ENCODE assay signal across 29 cellular contexts in the genomic region with DNA sequence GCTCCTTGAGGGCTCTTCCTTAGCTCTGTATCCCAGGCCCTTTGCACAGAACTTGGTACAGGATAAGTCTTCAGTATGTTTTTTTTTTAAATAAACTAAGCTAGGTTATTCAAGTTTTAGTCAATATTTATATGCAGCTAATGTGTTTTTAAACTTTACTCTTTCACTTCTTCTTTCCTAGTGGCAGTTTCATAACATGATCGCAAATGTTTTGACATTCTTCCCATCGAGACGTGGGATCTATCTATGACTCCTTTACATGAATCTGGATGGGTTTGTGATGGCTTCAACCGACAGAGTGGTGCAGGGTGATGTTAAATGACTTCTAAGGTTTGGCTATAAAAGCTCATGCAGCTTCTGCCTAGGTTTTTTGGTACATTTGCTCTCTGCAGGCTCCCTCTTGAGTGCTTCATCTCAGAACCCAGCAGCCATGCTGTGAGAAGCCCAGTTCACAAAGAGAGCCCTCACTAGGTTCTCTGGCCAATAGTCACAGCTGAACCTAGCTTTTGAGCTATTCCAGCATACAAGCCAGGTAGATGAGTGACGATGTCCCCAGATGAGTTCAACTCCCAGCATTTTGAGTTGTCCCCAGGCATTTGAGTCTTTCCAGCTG.
DNase-seq lines count a peak whose midpoint lies in the region; ATAC-seq and TF ChIP-seq lines count a peak whose summit lies in the region.
"Had no signal": no experiment of that assay in that cellular context is flagged by ENCODE, and none has a peak within 500 bp of the region (broad histone marks: within the 10 kb centered on the region; RNA-seq: fewer than 3 reads in every experiment).

No MANE protein-coding gene starts in this region.

- ATAC-seq in GM18909 (IDR thresholded peaks at IDR 0.05; ENCODE audit: poor library complexity, unreplicated experiment) = peak; percentile 59
- ATAC-seq in HG03432 (IDR thresholded peaks at IDR 0.05; ENCODE audit: unreplicated experiment) = peak; percentile 69
- ATAC-seq in GM21526 (IDR thresholded peaks at IDR 0.05; ENCODE audit: low FRiP score, unreplicated experiment) = no peak
- ATAC-seq: activated T-helper 17 cell treated with anti-CD3 and anti-CD28 coated beads, Interleukin-2, amount 50 U/mL, for 72 hours; left lobe of liver; naive thymus-derived CD8-positive, alpha-beta T cell; psoas muscle; stimulated activated effector memory CD8-positive, alpha-beta T cell treated with anti-CD3 and anti-CD28 coated beads, Interleukin-12 subunit alpha, Interleukin-12 subunit beta, amount 100 ng/mL, for 72 hours had no signal

- POLR2A ChIA-PET in RWPE1 (lab: Yijun Ruan, JAX; ENCODE audit: low non-redundant PET) = no interaction called here

- no peaks in the 10 kb centered on the region for H4K20me1 ChIP-seq in OCI-LY3 (ENCODE audit: insufficient read depth, low read length)

- H3K27ac ChIP-seq in OCI-LY3 (ENCODE audit: low read length) (peak overlapping the region; percentile 11; the same call in 1 of the 2 replicates), RWPE1 (no peak overlapping the region)
- H3K27ac ChIP-seq: Peyer's patch, psoas muscle, sigmoid colon, upper lobe of left lung had no signal

- peaks cover 57% of the 10 kb centered on the region for H3K27me3 Mint-ChIP-seq in activated T-cell treated with anti-CD3 and anti-CD28 coated beads, Interleukin-2, amount 50 U/mL, for 24 hours

- no peak overlapping the region for H3K9ac ChIP-seq in OCI-LY3 (ENCODE audit: low read length)

- CTCF ChIA-PET in RWPE1 (lab: Yijun Ruan, JAX) = interaction anchor here (0.6 to 1.4 kb wide), 2 partner anchors 8 to 521 kb away, joined by 3 to 7 read pairs; no protein-coding TSS in a partner anchor

- H3K4me1 Mint-ChIP-seq in activated T-cell treated with anti-CD3 and anti-CD28 coated beads, Interleukin-2, amount 50 U/mL, for 24 hours (ENCODE audit: low read depth) = no peaks in the 10 kb centered on the region
- H3K4me1 Mint-ChIP-seq: activated naive CD4-positive, alpha-beta T cell treated with anti-CD3 and anti-CD28 coated beads, Interleukin-2, amount 50 U/mL, for 24 hours; activated T-helper 17 cell treated with anti-CD3 and anti-CD28 coated beads, Interleukin-2, amount 50 U/mL, for 72 hours; stimulated activated effector memory CD8-positive, alpha-beta T cell treated with anti-CD3 and anti-CD28 coated beads, Interleukin-12 subunit alpha, Interleukin-12 subunit beta, amount 100 ng/mL, for 72 hours had no signal

- no peaks in the 10 kb centered on the region for H3K36me3 Mint-ChIP-seq in activated T-cell treated with anti-CD3 and anti-CD28 coated beads, Interleukin-2, amount 50 U/mL, for 24 hours (ENCODE audit: low read depth)
- H3K36me3 Mint-ChIP-seq: activated CD4-positive, alpha-beta memory T cell treated with anti-CD3 and anti-CD28 coated beads for 36 hours; stimulated activated effector memory CD8-positive, alpha-beta T cell treated with anti-CD3 and anti-CD28 coated beads, Interleukin-12 subunit alpha, Interleukin-12 subunit beta, amount 100 ng/mL, for 72 hours had no signal

- peaks cover 6% of the 10 kb centered on the region; the same call in 1 of the 2 replicates for H3K27me3 ChIP-seq in OCI-LY3 (ENCODE audit: low read depth, low read length)
- H3K27me3 ChIP-seq: MG63, Peyer's patch, upper lobe of left lung had no signal

- peak overlapping the region; percentile 66 for H3K4me2 ChIP-seq in OCI-LY3 (ENCODE audit: low read length)

- H3K27ac Mint-ChIP-seq in activated T-cell treated with anti-CD3 and anti-CD28 coated beads, Interleukin-2, amount 50 U/mL, for 24 hours = no peak overlapping the region
- H3K27ac Mint-ChIP-seq: activated CD4-positive, alpha-beta memory T cell treated with anti-CD3 and anti-CD28 coated beads for 36 hours; activated naive CD4-positive, alpha-beta T cell treated with anti-CD3 and anti-CD28 coated beads, Interleukin-2, amount 50 U/mL, for 24 hours; activated T-helper 17 cell treated with anti-CD3 and anti-CD28 coated beads, Interleukin-2, amount 50 U/mL, for 72 hours; CD4-positive, alpha-beta T cell; naive thymus-derived CD8-positive, alpha-beta T cell; stimulated activated effector memory CD8-positive, alpha-beta T cell treated with anti-CD3 and anti-CD28 coated beads, Interleukin-12 subunit alpha, Interleukin-12 subunit beta, amount 100 ng/mL, for 72 hours; T-helper 1 cell treated with Interleukin-12 subunit alpha and Interleukin-12 subunit beta and Interleukin-4 antibody, amounts not matched to agents 30 μg/mL and 1 μg/mL, for 36 hours had no signal

- H3K79me2 ChIP-seq in OCI-LY3 (ENCODE audit: low read length) = no peaks in the 10 kb centered on the region

- no peak for DNase-seq in activated T-cell treated with anti-CD3 and anti-CD28 coated beads, Interleukin-2, amount 50 U/mL, for 24 hours
- DNase-seq in midbrain (lab: John Stamatoyannopoulos, UW) (no peak), RWPE1 (ENCODE audit: low spot score) (no peak)
- DNase-seq: activated CD4-positive, alpha-beta memory T cell treated with anti-CD3 and anti-CD28 coated beads for 36 hours; activated CD4-positive, CD25-positive, alpha-beta regulatory T cell treated with anti-CD3 and anti-CD28 coated beads, Interleukin-2, amount 50 U/mL, for 72 hours; activated CD8-positive, alpha-beta memory T cell treated with anti-CD3 and anti-CD28 coated beads, Interleukin-2, amount 50 U/mL, for 4 hours; amygdala; CD4-positive, alpha-beta T cell; EL; KG1; MG63; naive thymus-derived CD8-positive, alpha-beta T cell; NCI-H146; NCI-H510A; nucleus accumbens; Peyer's patch; psoas muscle; sigmoid colon; stimulated activated CD4-positive, alpha-beta T cell treated with anti-CD3 and anti-CD28 coated beads, Interleukin-4, amount 100 ng/mL, for 24 hours; upper lobe of left lung had no signal

- peaks cover 15% of the 10 kb centered on the region for H3K4me1 ChIP-seq in OCI-LY3 (ENCODE audit: low read length)
- H3K4me1 ChIP-seq: Peyer's patch, psoas muscle, sigmoid colon, upper lobe of left lung had no signal

- peaks cover 9% of the 10 kb centered on the region; the same call in 1 of the 2 replicates for H3K9me3 ChIP-seq in OCI-LY3 (ENCODE audit: insufficient read depth, low read length)

- peak overlapping the region; percentile 23; the same call in 1 of the 2 replicates for H2AFZ ChIP-seq in OCI-LY3 (ENCODE audit: low read depth, low read length)

- peaks cover 12% of the 10 kb centered on the region for H3K9me3 Mint-ChIP-seq in activated T-cell treated with anti-CD3 and anti-CD28 coated beads, Interleukin-2, amount 50 U/mL, for 24 hours

- TF ChIP-seq CTCF in OCI-LY3 (IDR thresholded peaks at IDR 0.05; ENCODE audit: low read depth, low read length) (no peak), RWPE1 (conservative IDR thresholded peaks at IDR 0.05; ENCODE audit: low read depth) (no peak)

- H3K4me3 Mint-ChIP-seq in activated T-cell treated with anti-CD3 and anti-CD28 coated beads, Interleukin-2, amount 50 U/mL, for 24 hours = no peak overlapping the region
- H3K4me3 Mint-ChIP-seq: activated CD4-positive, alpha-beta memory T cell treated with anti-CD3 and anti-CD28 coated beads for 36 hours; activated naive CD4-positive, alpha-beta T cell treated with anti-CD3 and anti-CD28 coated beads, Interleukin-2, amount 50 U/mL, for 24 hours; activated T-helper 17 cell treated with anti-CD3 and anti-CD28 coated beads, Interleukin-2, amount 50 U/mL, for 72 hours; CD4-positive, alpha-beta T cell; naive thymus-derived CD8-positive, alpha-beta T cell; stimulated activated effector memory CD8-positive, alpha-beta T cell treated with anti-CD3 and anti-CD28 coated beads, Interleukin-12 subunit alpha, Interleukin-12 subunit beta, amount 100 ng/mL, for 72 hours; T-helper 1 cell treated with Interleukin-12 subunit alpha and Interleukin-12 subunit beta and Interleukin-4 antibody, amounts not matched to agents 30 μg/mL and 1 μg/mL, for 36 hours had no signal

- H3K36me3 ChIP-seq in OCI-LY3 (replicated peaks; ENCODE audit: low read depth, low read length) = peaks cover 7% of the 10 kb centered on the region
- H3K36me3 ChIP-seq: MG63, Peyer's patch, sigmoid colon, upper lobe of left lung had no signal

- peak overlapping the region; percentile 48 for H3K4me3 ChIP-seq in OCI-LY3 (ENCODE audit: low read length)
- H3K4me3 ChIP-seq: MG63, Peyer's patch, psoas muscle, sigmoid colon, upper lobe of left lung had no signal
